ENCODE assay signal across 24 cellular contexts in the genomic region with DNA sequence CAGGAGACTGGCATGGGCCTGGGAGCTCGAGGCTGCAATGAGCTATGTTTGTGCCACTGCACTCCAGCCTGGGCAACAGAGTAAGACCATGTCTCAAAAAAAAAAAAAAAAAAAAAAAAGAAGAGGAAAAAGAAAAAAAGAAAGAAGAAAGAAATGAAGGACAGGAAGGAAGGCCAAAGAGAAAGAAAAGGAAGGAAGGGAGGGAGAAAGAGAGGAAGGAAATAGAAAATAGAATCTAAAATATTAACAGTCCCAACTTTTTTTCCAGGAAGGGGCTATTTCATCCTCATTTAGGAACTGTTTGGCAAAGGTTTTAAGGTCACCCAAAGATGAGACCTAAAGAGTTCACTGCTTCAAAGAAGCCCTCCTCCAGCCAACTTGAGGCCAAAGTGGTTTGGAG. TPM values are rescaled to one million over a fixed set of nuclear protein-coding genes. Genes with fewer than 3 reads are reported as not detected.
DNase-seq lines count a peak whose midpoint lies in the region; ATAC-seq and TF ChIP-seq lines count a peak whose summit lies in the region.
"Had no signal": no experiment of that assay in that cellular context is flagged by ENCODE, and none has a peak within 500 bp of the region (broad histone marks: within the 10 kb centered on the region; RNA-seq: fewer than 3 reads in every experiment).

No MANE protein-coding gene starts in this region.

- intact Hi-C loops in mammary epithelial cell (cut with micrococcal nuclease) (no loop called here), breast epithelium (cut with DNase I; ENCODE audit: low total_unique reads) (loop anchor here (5.0 kb wide), 1 partner anchor 797 kb away; no protein-coding TSS in a partner anchor), PC-3 (cut with micrococcal nuclease) (no loop called here)
- intact Hi-C loops in activated CD8-positive, alpha-beta T cell treated with anti-CD3 and anti-CD28 coated beads for 36 hours (cut with micrococcal nuclease): no loop called here

- no peak overlapping the region for H2AK5ac ChIP-seq in mesenchymal stem cell (ENCODE audit: low read length, severe bottlenecking)

- H3K27me3 ChIP-seq in mammary epithelial cell (ENCODE audit: insufficient read depth, low read length) (no peaks in the 10 kb centered on the region), breast epithelium (no peaks in the 10 kb centered on the region), PC-3 (ENCODE audit: low read length) (no peaks in the 10 kb centered on the region), mesenchymal stem cell (ENCODE audit: control insufficient read depth in 1 of 2, insufficient read depth in 1 of 2, low read length in 2 of 2) (no peaks in the 10 kb centered on the region)
- H3K27me3 ChIP-seq: body of pancreas, MG63, suprapubic skin, vagina had no signal

- no peaks in the 10 kb centered on the region for H3K27me3 Mint-ChIP-seq in stimulated activated naive B cell treated with anti-CD40 and anti-IgM and Interleukin-4, amounts not matched to agents 10 μg/mL and 1 μg/mL and 100 μg/mL, for 72 hours
- no peaks in the 10 kb centered on the region for H3K27me3 Mint-ChIP-seq in activated CD8-positive, alpha-beta T cell treated with anti-CD3 and anti-CD28 coated beads for 36 hours
- H3K27me3 Mint-ChIP-seq: activated T-helper 17 cell treated with anti-CD3 and anti-CD28 coated beads, Interleukin-2, amount 50 U/mL, for 72 hours had no signal

- H3K36me3 Mint-ChIP-seq in stimulated activated naive B cell treated with anti-CD40 and anti-IgM and Interleukin-4, amounts not matched to agents 10 μg/mL and 1 μg/mL and 100 μg/mL, for 72 hours: peaks cover 8 to 16% of the 10 kb centered on the region in 2 donors
- H3K36me3 Mint-ChIP-seq in activated CD8-positive, alpha-beta T cell treated with anti-CD3 and anti-CD28 coated beads for 36 hours (ENCODE audit: low read depth): peaks cover 9% of the 10 kb centered on the region

- no peaks in the 10 kb centered on the region for H3K9me3 Mint-ChIP-seq in stimulated activated naive B cell treated with anti-CD40 and anti-IgM and Interleukin-4, amounts not matched to agents 10 μg/mL and 1 μg/mL and 100 μg/mL, for 72 hours
- H3K9me3 Mint-ChIP-seq in activated CD8-positive, alpha-beta T cell treated with anti-CD3 and anti-CD28 coated beads for 36 hours: no peaks in the 10 kb centered on the region
- H3K9me3 Mint-ChIP-seq: activated T-helper 17 cell treated with anti-CD3 and anti-CD28 coated beads, Interleukin-2, amount 50 U/mL, for 72 hours; CD14-positive monocyte; endodermal cell; H9 had no signal

- TF ChIP-seq CTCF in mammary epithelial cell (conservative IDR thresholded peaks at IDR 0.05 in 1 of 2, IDR thresholded peaks at IDR 0.05 in 1 of 2; ENCODE audit: extremely low read depth in 1 of 2, insufficient read depth in 1 of 2, low read depth in 1 of 2, low read length in 2 of 2): no peak
- no peak for TF ChIP-seq CTCF in breast epithelium (IDR thresholded peaks at IDR 0.05)
- TF ChIP-seq CTCF in PC-3 (conservative IDR thresholded peaks at IDR 0.05; ENCODE audit: low read depth, low read length): no peak
- TF ChIP-seq CTCF in activated CD8-positive, alpha-beta T cell treated with anti-CD3 and anti-CD28 coated beads for 36 hours (IDR thresholded peaks at IDR 0.05): no peak

- H3K14ac ChIP-seq in mesenchymal stem cell (ENCODE audit: low read length in 2 of 2): no peak overlapping the region

- H3F3A ChIP-seq in PC-3 (ENCODE audit: low read length, unreplicated experiment): no peaks in the 10 kb centered on the region

- H3K4me1 Mint-ChIP-seq in stimulated activated naive B cell treated with anti-CD40 and anti-IgM and Interleukin-4, amounts not matched to agents 10 μg/mL and 1 μg/mL and 100 μg/mL, for 72 hours: peaks cover 11 to 19% of the 10 kb centered on the region in 2 donors
- peaks cover 24% of the 10 kb centered on the region for H3K4me1 Mint-ChIP-seq in activated CD8-positive, alpha-beta T cell treated with anti-CD3 and anti-CD28 coated beads for 36 hours (ENCODE audit: low read depth)

- dilution Hi-C loops in mammary epithelial cell (cut with HindIII; ENCODE audit: low sequenced_read_pairs): no loop called here

- H3K4me3 Mint-ChIP-seq in stimulated activated naive B cell treated with anti-CD40 and anti-IgM and Interleukin-4, amounts not matched to agents 10 μg/mL and 1 μg/mL and 100 μg/mL, for 72 hours: no peak overlapping the region
- H3K4me3 Mint-ChIP-seq in activated CD8-positive, alpha-beta T cell treated with anti-CD3 and anti-CD28 coated beads for 36 hours: no peak overlapping the region
- H3K4me3 Mint-ChIP-seq: CD14-positive monocyte had no signal

- H2BK12ac ChIP-seq in mesenchymal stem cell (ENCODE audit: low read length in 2 of 2): no peak overlapping the region

- in situ Hi-C loops in mammary epithelial cell (cut with MboI; ENCODE audit: low sequenced_read_pairs in 2 of 2): no loop called here

- no peak overlapping the region for H2BK15ac ChIP-seq in mesenchymal stem cell (ENCODE audit: low read depth, poor library complexity, severe bottlenecking)

- H3K79me2 ChIP-seq in mammary epithelial cell (ENCODE audit: insufficient read depth, low read length) (peaks cover 54% of the 10 kb centered on the region), PC-3 (ENCODE audit: low read length) (peaks cover 51% of the 10 kb centered on the region)

- no peak overlapping the region for H4K91ac ChIP-seq in mesenchymal stem cell (ENCODE audit: low read length)

- H2BK120ac ChIP-seq in mesenchymal stem cell (ENCODE audit: low read depth, low read length): no peak overlapping the region

- ATAC-seq in PC-3 (no peak), GM19395 (IDR thresholded peaks at IDR 0.05; ENCODE audit: unreplicated experiment) (no peak)
- ATAC-seq in stimulated activated naive B cell treated with anti-CD40 and anti-IgM and Interleukin-4, amounts not matched to agents 10 μg/mL and 1 μg/mL and 100 μg/mL, for 72 hours (replicated peaks): no peak
- ATAC-seq in activated CD8-positive, alpha-beta T cell treated with anti-CD3 and anti-CD28 coated beads for 36 hours: no peak
- ATAC-seq: activated T-helper 17 cell treated with anti-CD3 and anti-CD28 coated beads, Interleukin-2, amount 50 U/mL, for 72 hours; body of pancreas; SK-N-SH treated with all-trans-retinoic acid at 6 μM for 48 hours had no signal

- H3K4me2 ChIP-seq in mammary epithelial cell (ENCODE audit: insufficient read depth, low read depth, low read length) (peak overlapping the region; percentile 38), PC-3 (ENCODE audit: low read length) (peak overlapping the region; percentile 88), mesenchymal stem cell (ENCODE audit: low read length, poor library complexity, severe bottlenecking) (no peak overlapping the region)

- 100% methylated on average over 1 of the region's 1 CpG for WGBS in mammary epithelial cell (ENCODE audit: low coverage, missing lambda C conversion rate)
- 97% methylated on average over 1 of the region's 1 CpG for WGBS in mesenchymal stem cell

- DNase-seq in mammary epithelial cell: no peak
- DNase-seq in breast epithelium (ENCODE audit: low spot score in 2 of 2): no peak
- DNase-seq in PC-3: no peak
- DNase-seq in mesenchymal stem cell: no peak
- no peak for DNase-seq in stimulated activated naive B cell treated with anti-CD40 and anti-IgM and Interleukin-4, amounts not matched to agents 10 μg/mL and 1 μg/mL and 100 μg/mL, for 72 hours
- DNase-seq in putamen (ENCODE audit: low spot score): no peak
- no peak for DNase-seq in activated CD8-positive, alpha-beta T cell treated with anti-CD3 and anti-CD28 coated beads for 36 hours
- DNase-seq: activated CD4-positive, CD25-positive, alpha-beta regulatory T cell treated with anti-CD3 and anti-CD28 coated beads, Interleukin-2, amount 50 U/mL, for 72 hours; body of pancreas; endodermal cell; H9; kidney glomerular epithelial cell; MG63; NCI-H1417 treated with DMSO at 0.1 percent for 48 hours; NCI-H2107; posterior cingulate gyrus had no signal

- no peak for TF ChIP-seq POLR2A in breast epithelium (IDR thresholded peaks at IDR 0.05)

- H3K27ac ChIP-seq in mammary epithelial cell (ENCODE audit: insufficient read depth, low read depth, low read length): no peak overlapping the region
- no peak overlapping the region for H3K27ac ChIP-seq in breast epithelium
- H3K27ac ChIP-seq in PC-3 (ENCODE audit: low read length): no peak overlapping the region
- no peak overlapping the region for H3K27ac ChIP-seq in mesenchymal stem cell (ENCODE audit: low read length, poor library complexity, severe bottlenecking)
- H3K27ac ChIP-seq: body of pancreas, suprapubic skin, vagina had no signal

- H3K4me3 ChIP-seq in mammary epithelial cell (replicated peaks in 1 of 3; ENCODE audit: insufficient read depth in 1 of 3, low read depth in 2 of 3, low read length in 3 of 3) (no peak overlapping the region), breast epithelium (no peak overlapping the region), PC-3 (ENCODE audit: low read length) (no peak overlapping the region), mesenchymal stem cell (ENCODE audit: insufficient read depth in 1 of 2, low read depth in 1 of 2, low read length in 2 of 2) (no peak overlapping the region)
- H3K4me3 ChIP-seq: body of pancreas, MG63, suprapubic skin, vagina had no signal

- POLR2A ChIA-PET in PC-3 (lab: Charles Lee; ENCODE audit: unreplicated experiment): no interaction called here
- POLR2A ChIA-PET in activated CD8-positive, alpha-beta T cell treated with anti-CD3 and anti-CD28 coated beads for 36 hours (lab: Charles Lee): interaction anchor here (0.7 kb wide), 1 partner anchor 8 kb away, joined by 3 read pairs; no protein-coding TSS in a partner anchor

- no peak overlapping the region for H3K4ac ChIP-seq in mesenchymal stem cell (ENCODE audit: low read depth in 1 of 2, low read length in 2 of 2)

- peaks cover 19% of the 10 kb centered on the region for H3K79me1 ChIP-seq in mesenchymal stem cell (replicated peaks; ENCODE audit: low read length, poor library complexity, severe bottlenecking)

- H2AFZ ChIP-seq in mammary epithelial cell (ENCODE audit: low read depth, low read length) (no peak overlapping the region), PC-3 (ENCODE audit: low read length) (no peak overlapping the region), mesenchymal stem cell (ENCODE audit: low read depth, low read length) (no peak overlapping the region)

- H2BK5ac ChIP-seq in mesenchymal stem cell (ENCODE audit: low read depth, low read length, poor library complexity, severe bottlenecking): no peak overlapping the region

- CTCF ChIA-PET in mammary epithelial cell (lab: Charles Lee; ENCODE audit: low non-redundant PET): interaction anchor here (0.6 kb wide), 1 partner anchor 832 kb away, joined by 11 read pairs; no protein-coding TSS in a partner anchor
- CTCF ChIA-PET in PC-3 (lab: Charles Lee): interaction anchor here (0.7 kb wide), 1 partner anchor 292 kb away, joined by 7 read pairs; no protein-coding TSS in a partner anchor
- CTCF ChIA-PET in activated CD8-positive, alpha-beta T cell treated with anti-CD3 and anti-CD28 coated beads for 36 hours (lab: Charles Lee): interaction anchor here (1.1 to 5.6 kb wide), 3 partner anchors 12 to 128 kb away, joined by 3 to 32 read pairs (median 5); a partner anchor contains a TSS

- no peak overlapping the region for H3K23ac ChIP-seq in mesenchymal stem cell (ENCODE audit: low read length in 2 of 2)

- H3K9me3 ChIP-seq in mammary epithelial cell (replicated peaks; ENCODE audit: insufficient read depth, low read length) (no peaks in the 10 kb centered on the region), breast epithelium (no peaks in the 10 kb centered on the region), PC-3 (ENCODE audit: low read length) (no peaks in the 10 kb centered on the region), mesenchymal stem cell (ENCODE audit: control insufficient read depth, low read length) (no peaks in the 10 kb centered on the region)
- H3K9me3 ChIP-seq: body of pancreas, MG63, suprapubic skin, vagina had no signal

- no peaks in the 10 kb centered on the region for H3K9me2 ChIP-seq in PC-3 (replicated peaks; ENCODE audit: low read length)

- no TSS peak for BruUV-seq in mammary epithelial cell (replicated peaks; lab: Mats Ljungman, UMichigan)
- BruUV-seq in PC-3 (replicated peaks; lab: Mats Ljungman, UMichigan): no TSS peak

- H4K20me1 ChIP-seq in mammary epithelial cell (ENCODE audit: insufficient read depth, low read length): no peaks in the 10 kb centered on the region
- no peaks in the 10 kb centered on the region for H4K20me1 ChIP-seq in PC-3 (ENCODE audit: low read length)

- H3K36me3 ChIP-seq in mammary epithelial cell (ENCODE audit: insufficient read depth, low read length): peaks cover 11% of the 10 kb centered on the region
- H3K36me3 ChIP-seq in breast epithelium: peaks cover 3% of the 10 kb centered on the region
- H3K36me3 ChIP-seq in PC-3 (ENCODE audit: low read depth, low read length): peaks cover 22% of the 10 kb centered on the region
- peaks cover 18 to 48% of the 10 kb centered on the region in 2 experiments for H3K36me3 ChIP-seq in mesenchymal stem cell (ENCODE audit: control insufficient read depth in 1 of 2, insufficient read depth in 2 of 2, low read depth in 1 of 2, low read length in 2 of 2)

- H3K4me1 ChIP-seq in mammary epithelial cell (ENCODE audit: insufficient read depth, low read length): peaks cover 20% of the 10 kb centered on the region
- H3K4me1 ChIP-seq in breast epithelium: no peaks in the 10 kb centered on the region
- peaks cover 21% of the 10 kb centered on the region for H3K4me1 ChIP-seq in PC-3 (ENCODE audit: insufficient read depth, low read length)
- H3K4me1 ChIP-seq in mesenchymal stem cell (ENCODE audit: control insufficient read depth, insufficient read depth, low read depth, low read length): peaks cover 3% of the 10 kb centered on the region

- H3K9ac ChIP-seq in mammary epithelial cell (ENCODE audit: insufficient read depth, low read length): no peak overlapping the region
- no peak overlapping the region for H3K9ac ChIP-seq in PC-3 (ENCODE audit: low read length)
- H3K9ac ChIP-seq in mesenchymal stem cell (ENCODE audit: low read length): peak overlapping the region; percentile 49

- H3K18ac ChIP-seq in mesenchymal stem cell (ENCODE audit: low read depth in 1 of 2, low read length in 2 of 2): no peak overlapping the region

- H3K27ac Mint-ChIP-seq in stimulated activated naive B cell treated with anti-CD40 and anti-IgM and Interleukin-4, amounts not matched to agents 10 μg/mL and 1 μg/mL and 100 μg/mL, for 72 hours: peak overlapping the region; percentile 37
- H3K27ac Mint-ChIP-seq in activated CD8-positive, alpha-beta T cell treated with anti-CD3 and anti-CD28 coated beads for 36 hours: no peak overlapping the region
- H3K27ac Mint-ChIP-seq: activated T-helper 17 cell treated with anti-CD3 and anti-CD28 coated beads, Interleukin-2, amount 50 U/mL, for 72 hours; endodermal cell; H9 had no signal

- H4K8ac ChIP-seq in mesenchymal stem cell (ENCODE audit: low read length): no peak overlapping the region

RNA-seq across cellular contexts. Expression of a gene that starts 2.5 kb away (rescaled TPM):
- 10 to 100 TPM; 46.6 to 51.7 TPM for total RNA-seq in mammary epithelial cell
- polyA plus RNA-seq in mammary epithelial cell: 41.2 TPM
- 36.5 TPM for polyA minus RNA-seq in mammary epithelial cell
- 10 to 100 TPM; 25.4 to 35.1 (median 29.6) TPM for total RNA-seq in breast epithelium
- total RNA-seq in PC-3 (2014; rRNA removed): 28.9 and 29.5 TPM in 2 replicates
- 17.9 TPM for polyA plus RNA-seq in mesenchymal stem cell (2013, experiment 1 of 2)
- polyA plus RNA-seq in mesenchymal stem cell (2013, experiment 2 of 2): 18.4 TPM
- 10 to 100 TPM; 11.9 to 12.0 TPM for total RNA-seq in activated CD8-positive, alpha-beta T cell treated with anti-CD3 and anti-CD28 coated beads for 36 hours

RNA-seq across cellular contexts. Expression of a gene that starts 19.5 kb away (rescaled TPM):
- total RNA-seq in mammary epithelial cell (100 to 1,000 TPM in 1 of 2 donors, 10 to 100 TPM in 1; 22.0 to 105 TPM), breast epithelium (10 to 100 TPM in 2 of 3 donors, 1 to 10 TPM in 1; 5.6 to 26.9 (median 17.0) TPM), PC-3 (2014; rRNA removed) (51.2 and 56.9 TPM in 2 replicates)
- polyA plus RNA-seq in mammary epithelial cell: 47.0 TPM
- polyA minus RNA-seq in mammary epithelial cell: 48.4 TPM
- polyA plus RNA-seq in mesenchymal stem cell (2013, experiment 1 of 2): 71.3 TPM
- 76.6 TPM for polyA plus RNA-seq in mesenchymal stem cell (2013, experiment 2 of 2)
- total RNA-seq in activated CD8-positive, alpha-beta T cell treated with anti-CD3 and anti-CD28 coated beads for 36 hours: under 1 TPM; 0.67 to 0.86 TPM
- total RNA-seq: G401 had no signal
- polyA plus RNA-seq: CD14-positive monocyte had no signal

RNA-seq across cellular contexts. Expression of a gene that starts 46.9 kb away (rescaled TPM):
- total RNA-seq in mammary epithelial cell (under 1 TPM in 1 of 2 donors, not detected in 1; 0.49 TPM), breast epithelium (under 1 TPM; 0.16 to 0.33 (median 0.29) TPM), PC-3 (2014; rRNA removed) (0.11 TPM in 1 of 2 replicates, not detected in the other)
- polyA plus RNA-seq in mammary epithelial cell: 0.28 TPM
- polyA minus RNA-seq in mammary epithelial cell: not detected
- 0.12 TPM for polyA plus RNA-seq in mesenchymal stem cell (2013, experiment 1 of 2)
- 0.08 TPM for polyA plus RNA-seq in mesenchymal stem cell (2013, experiment 2 of 2)
- not detected for total RNA-seq in activated CD8-positive, alpha-beta T cell treated with anti-CD3 and anti-CD28 coated beads for 36 hours
- total RNA-seq: activated T-helper 17 cell treated with anti-CD3 and anti-CD28 coated beads, Interleukin-2, amount 50 U/mL, for 72 hours; NCI-H460; vagina had no signal
- polyA plus RNA-seq: CD14-positive monocyte had no signal
